ENCODE assay signal across 8 cellular contexts in the genomic region with DNA sequence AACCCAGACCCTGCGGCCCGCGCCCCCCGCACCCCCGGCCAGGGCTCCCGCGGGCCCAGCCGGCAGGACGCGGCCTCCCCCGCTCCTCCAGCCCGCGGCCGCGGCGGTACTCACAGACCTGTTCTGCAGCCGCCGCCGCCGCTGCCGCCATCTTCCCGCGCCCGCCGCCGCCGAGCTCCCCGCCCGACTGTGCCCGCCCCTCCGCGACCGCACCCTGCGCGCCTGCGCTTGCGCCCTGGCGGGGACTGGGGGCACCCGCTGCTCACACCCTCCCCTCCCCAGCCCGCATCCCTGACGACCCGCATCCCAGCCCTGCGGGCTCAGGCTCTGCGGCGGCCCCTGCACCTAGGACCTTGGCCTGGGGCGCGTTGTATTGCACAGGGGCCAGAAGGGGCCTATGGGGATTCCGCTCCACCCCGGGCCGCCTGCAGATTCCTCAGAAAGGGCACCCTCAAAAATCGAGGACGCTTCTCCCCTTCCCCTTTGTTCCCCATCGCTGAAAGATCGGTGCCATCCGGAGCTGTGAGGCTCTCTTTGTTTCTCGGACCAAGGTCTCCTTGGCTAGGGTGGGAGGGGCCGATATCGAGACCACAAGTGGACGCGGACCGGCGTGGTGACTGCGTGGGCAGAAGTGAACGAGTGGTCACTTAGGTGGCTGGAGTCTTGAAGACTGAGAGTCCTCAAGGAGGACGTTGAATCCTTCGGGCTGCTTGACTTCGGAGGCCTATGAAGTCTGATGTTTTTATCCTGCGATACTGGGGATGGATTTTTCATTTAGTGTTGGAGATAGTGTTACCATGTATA. TPM values are rescaled to one million over a fixed set of nuclear protein-coding genes. Genes with fewer than 3 reads are reported as not detected.
DNase-seq lines count a peak whose midpoint lies in the region; ATAC-seq and TF ChIP-seq lines count a peak whose summit lies in the region.

A gene with protein sequence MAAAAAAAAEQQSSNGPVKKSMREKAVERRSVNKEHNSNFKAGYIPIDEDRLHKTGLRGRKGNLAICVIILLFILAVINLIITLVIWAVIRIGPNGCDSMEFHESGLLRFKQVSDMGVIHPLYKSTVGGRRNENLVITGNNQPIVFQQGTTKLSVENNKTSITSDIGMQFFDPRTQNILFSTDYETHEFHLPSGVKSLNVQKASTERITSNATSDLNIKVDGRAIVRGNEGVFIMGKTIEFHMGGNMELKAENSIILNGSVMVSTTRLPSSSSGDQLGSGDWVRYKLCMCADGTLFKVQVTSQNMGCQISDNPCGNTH (minus strand): TSS at position 191 of the 804 bp plus-strand sequence. CDS start 40 bp downstream, at position 151.

- H3K36me3 Mint-ChIP-seq in neural progenitor cell, result peaks cover 19% of the 10 kb centered on the region

- H3K4me3 Mint-ChIP-seq in neural progenitor cell, result peak within 1 kb of the TSS; percentile 93

- peaks cover 29% of the 10 kb centered on the region for H4K20me1 ChIP-seq in neural progenitor cell (ENCODE audit: low read depth)

- peaks cover 0 to 14% (median 2%) of the 10 kb centered on the region in 4 donors for H3K4me1 ChIP-seq in Peyer's patch
- H3K4me1 ChIP-seq in foreskin keratinocyte, result peaks cover 7% of the 10 kb centered on the region
- H3K4me1 ChIP-seq in neural progenitor cell, result peaks cover 40% of the 10 kb centered on the region
- H3K4me1 ChIP-seq in stomach, result peaks cover 21 to 36% (median 27%) of the 10 kb centered on the region in 4 donors

- 4 to 5% (median 5%) methylated on average over 18 to 68 of the region's 68 CpGs for WGBS in stomach, 5 donors

- DNase-seq in CD1c-positive myeloid dendritic cell (ENCODE audit: extremely low spot score), result peak; percentile 55
- peak; percentile 46 to 77 (median 76) for DNase-seq in Peyer's patch
- peak; percentile 91 for DNase-seq in activated effector memory CD4-positive, alpha-beta T cell treated with anti-CD3 and anti-CD28 coated beads, Interleukin-2, amount 50 U/mL, for 16 hours
- no peak for DNase-seq in foreskin keratinocyte
- DNase-seq in neural progenitor cell (ENCODE audit: low spot score), result peak; percentile 85
- peak; percentile 60 for DNase-seq in stomach

- H3K27ac Mint-ChIP-seq in neural progenitor cell, result peak within 1 kb of the TSS; percentile 98

- H3K4me3 ChIP-seq in Peyer's patch (peak within 1 kb of the TSS; percentile 78 to 92 (median 86)), neural progenitor cell (peak within 1 kb of the TSS; percentile 89), stomach (peak within 1 kb of the TSS; percentile 83 to 96 (median 84))

- intact Hi-C loops in stomach (cut with DNase I; ENCODE audit: low total_unique reads), result no loop called here

- H2AFZ ChIP-seq in neural progenitor cell (replicated peaks), result peak within 1 kb of the TSS; percentile 87

- peaks cover 3% of the 10 kb centered on the region for H3F3A ChIP-seq in neural progenitor cell (ENCODE audit: low read depth)

- H3K9me3 ChIP-seq in Peyer's patch (no peaks in the 10 kb centered on the region), neural progenitor cell (ENCODE audit: low read depth) (no peaks in the 10 kb centered on the region), stomach (no peaks in the 10 kb centered on the region)

- peak; percentile 90 for ATAC-seq in GM19395 (IDR thresholded peaks at IDR 0.05; ENCODE audit: unreplicated experiment)
- ATAC-seq in HG03469 (IDR thresholded peaks at IDR 0.05; ENCODE audit: unreplicated experiment), result peak; percentile 78
- peak; percentile 92 for ATAC-seq in foreskin keratinocyte

- H3K4me2 ChIP-seq in neural progenitor cell, result peak within 1 kb of the TSS; percentile 96

- H3K27ac ChIP-seq in Peyer's patch, result peak within 1 kb of the TSS; percentile 42 to 72 (median 70)
- H3K27ac ChIP-seq in foreskin keratinocyte, result peak within 1 kb of the TSS; percentile 31
- peak within 1 kb of the TSS; percentile 40 for H3K27ac ChIP-seq in neural progenitor cell
- H3K27ac ChIP-seq in stomach, result peak within 1 kb of the TSS; percentile 6 to 89 (median 73)

- H3K9me3 Mint-ChIP-seq in neural progenitor cell, result no peaks in the 10 kb centered on the region

- H3K9ac ChIP-seq in neural progenitor cell, result peak within 1 kb of the TSS; percentile 73

- TF ChIP-seq POLR2A in Peyer's patch (IDR thresholded peaks at IDR 0.05) (no peak), stomach (IDR thresholded peaks at IDR 0.05) (no peak)

- peaks cover 53% of the 10 kb centered on the region for H3K79me2 ChIP-seq in neural progenitor cell (ENCODE audit: low read depth)

- H3K27me3 ChIP-seq in Peyer's patch (no peaks in the 10 kb centered on the region), foreskin keratinocyte (peaks cover 23% of the 10 kb centered on the region), neural progenitor cell (peaks cover 15% of the 10 kb centered on the region), stomach (peaks cover 0 to 9% (median 0%) of the 10 kb centered on the region in 3 donors)

- TF ChIP-seq CTCF in Peyer's patch (IDR thresholded peaks at IDR 0.05), result peak in 1 of 6 experiments; percentile 20
- no peak for TF ChIP-seq CTCF in foreskin keratinocyte (conservative IDR thresholded peaks at IDR 0.05)
- TF ChIP-seq CTCF in neural progenitor cell (IDR thresholded peaks at IDR 0.05), result no peak
- no peak for TF ChIP-seq CTCF in stomach (IDR thresholded peaks at IDR 0.05)

- TF ChIP-seq EP300 in stomach (IDR thresholded peaks at IDR 0.05), result no peak

- H3K36me3 ChIP-seq in Peyer's patch, result no peaks in the 10 kb centered on the region
- H3K36me3 ChIP-seq in neural progenitor cell, result no peaks in the 10 kb centered on the region
- H3K36me3 ChIP-seq in stomach, result no peaks in the 10 kb centered on the region

- H3K4me1 Mint-ChIP-seq in neural progenitor cell, result peaks cover 27% of the 10 kb centered on the region

- H3K27me3 Mint-ChIP-seq in neural progenitor cell (ENCODE audit: insufficient read depth, low read depth), result peaks cover 2% of the 10 kb centered on the region

RNA-seq across cellular contexts. Expression of the gene that starts here (rescaled TPM):
- total RNA-seq in Peyer's patch (10 to 100 TPM; 13.0 to 33.8 (median 21.5) TPM), foreskin keratinocyte (22.1 and 24.6 TPM in 2 replicates), neural progenitor cell (ENCODE audit: low replicate concordance) (33.8 and 51.8 TPM in 2 replicates), stomach (10 to 100 TPM in 3 of 5 donors, 1 to 10 TPM in 2; 2.9 to 34.3 (median 16.3) TPM)
- polyA plus RNA-seq in foreskin keratinocyte (13.2 and 14.6 TPM in 2 replicates), stomach (1 to 10 TPM; 7.5 to 9.2 (median 8.9) TPM)

Comparison
In these comparisons a context has a peak if more than half of its experiments do, and no peak if none do; other contexts are left out.
1. DNase-seq: peak in CD1c-positive myeloid dendritic cell (single experiment), Peyer's patch (3 of 3), activated effector memory CD4-positive, alpha-beta T cell treated with anti-CD3 and anti-CD28 coated beads, Interleukin-2, amount 50 U/mL, for 16 hours (single experiment), neural progenitor cell (single experiment) and stomach (single experiment); none in foreskin keratinocyte (0 of 2).
2. Peak in every context shown above with its lines, with median percentiles within 50 percentile points of each other: ATAC-seq, H3K27ac ChIP-seq and H3K4me3 ChIP-seq.